ENCODE assay signal across 1 cellular context in genomic region chr14:101732128-101732527, GRCh38.
TF ChIP-seq lines count a peak whose summit lies in the region.

No MANE protein-coding gene starts in this region.

TF ChIP-seq in K562, 482 proteins besides CTCF, POLR2A, EP300 and RAD21 (continued from another document and continues in another):
- TF ChIP-seq ZNF639 (CRISPR knock-in tag; conservative IDR thresholded peaks at IDR 0.05 in 1 of 2, IDR thresholded peaks at IDR 0.05 in 1 of 2) (no peak), SP1 (CRISPR knock-in tag; IDR thresholded peaks at IDR 0.05) (no peak), MGA (IDR thresholded peaks at IDR 0.05) (no peak; the same call in 1 of the 2 replicates), CBFA2T2 (conservative IDR thresholded peaks at IDR 0.05) (no peak), MXI1 (IDR thresholded peaks at IDR 0.05; ENCODE audit: low read depth, low read length) (no peak), NR4A1 (CRISPR knock-in tag; IDR thresholded peaks at IDR 0.05) (no peak), NR4A1 (tag; IDR thresholded peaks at IDR 0.05) (no peak), KDM2B (CRISPR knock-in tag; IDR thresholded peaks at IDR 0.05) (no peak), ETS2 (tag; IDR thresholded peaks at IDR 0.05; ENCODE audit: borderline replicate concordance, poor library complexity, severe bottlenecking) (no peak), IRF9 (tag; IDR thresholded peaks at IDR 0.05) (peak; percentile 69), STAT5B (CRISPR knock-in tag; IDR thresholded peaks at IDR 0.05) (no peak), ZNF449 (CRISPR knock-in tag; IDR thresholded peaks at IDR 0.05) (no peak), HOXB6 (CRISPR knock-in tag; IDR thresholded peaks at IDR 0.05; ENCODE audit: borderline replicate concordance) (no peak), ZBTB17 (CRISPR knock-in tag; IDR thresholded peaks at IDR 0.05) (no peak), HDAC3 (IDR thresholded peaks at IDR 0.05; ENCODE audit: borderline replicate concordance, partially characterized antibody) (peak; percentile 40), ZNF699 (CRISPR knock-in tag; IDR thresholded peaks at IDR 0.05; ENCODE audit: insufficient replicate concordance) (no peak), ZNF518B (CRISPR knock-in tag; IDR thresholded peaks at IDR 0.05) (no peak), DIDO1 (tag; IDR thresholded peaks at IDR 0.05; ENCODE audit: low read depth) (no peak), ZNF224 (CRISPR knock-in tag; IDR thresholded peaks at IDR 0.05) (no peak), ETS1 (conservative IDR thresholded peaks at IDR 0.05; ENCODE audit: control insufficient read depth, low read depth, low read length) (no peak), POLR2B (IDR thresholded peaks at IDR 0.05; ENCODE audit: low read depth, partially characterized antibody) (no peak), SAP30 (IDR thresholded peaks at IDR 0.05; ENCODE audit: borderline replicate concordance, insufficient read depth, low read depth, low read length, poor library complexity, severe bottlenecking) (no peak), ARNT (IDR thresholded peaks at IDR 0.05) (no peak), NR3C1 (CRISPR knock-in tag; IDR thresholded peaks at IDR 0.05) (no peak), DNMT1 (IDR thresholded peaks at IDR 0.05) (no peak), ZBTB9 (CRISPR knock-in tag; IDR thresholded peaks at IDR 0.05) (no peak), SRSF3 (IDR thresholded peaks at IDR 0.05; ENCODE audit: insufficient read depth, low read length) (no peak), TCF7L2 (IDR thresholded peaks at IDR 0.05; ENCODE audit: low read depth, low read length) (no peak), EP400 (IDR thresholded peaks at IDR 0.05) (peak; percentile 46), HNRNPH1 (optimal IDR thresholded peaks at IDR 0.05; ENCODE audit: low read depth, low read length) (no peak), RNF2 (IDR thresholded peaks at IDR 0.05) (no peak), FOXP4 (CRISPR knock-in tag; IDR thresholded peaks at IDR 0.05; ENCODE audit: borderline replicate concordance) (no peak)
- TF ChIP-seq, protein P1, sequence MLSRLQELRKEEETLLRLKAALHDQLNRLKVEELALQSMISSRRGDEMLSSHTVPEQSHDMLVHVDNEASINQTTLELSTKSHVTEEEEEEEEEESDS (CRISPR knock-in tag; IDR thresholded peaks at IDR 0.05), result no peak
